In the genomic region with DNA sequence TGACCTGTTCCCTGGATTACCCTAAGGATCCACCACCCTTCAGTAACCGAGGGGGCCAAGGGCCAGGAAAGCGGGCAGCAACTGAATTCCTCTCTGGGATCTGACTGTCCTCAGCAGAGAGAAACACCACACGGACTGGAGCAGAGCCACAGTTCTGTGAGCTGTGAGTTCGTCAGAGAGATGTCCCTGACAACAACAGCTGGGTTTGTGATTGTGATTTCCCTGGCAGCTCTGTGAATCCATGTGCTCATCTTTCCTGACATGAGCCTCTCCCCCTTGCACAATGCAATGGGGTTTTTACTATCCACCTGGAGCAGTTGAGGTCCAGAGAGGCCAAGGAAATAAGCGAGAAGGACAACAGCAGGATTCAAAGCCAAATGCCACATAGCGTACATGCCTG, we compare ENCODE assay signal across 17 cellular contexts.
DNase-seq lines count a peak whose midpoint lies in the region; ATAC-seq and TF ChIP-seq lines count a peak whose summit lies in the region.
"Had no signal": no experiment of that assay in that cellular context is flagged by ENCODE, and none has a peak within 500 bp of the region (broad histone marks: within the 10 kb centered on the region; RNA-seq: fewer than 3 reads in every experiment).

No MANE protein-coding gene starts in this region.

- POLR2A ChIA-PET in AG04450 (lab: Yijun Ruan, JAX) = no interaction called here

- ATAC-seq in left cardiac atrium = no peak
- ATAC-seq in sciatic nerve = peak; percentile 9
- no peak for ATAC-seq in HG03457 (IDR thresholded peaks at IDR 0.05; ENCODE audit: unreplicated experiment)
- ATAC-seq: A549; activated CD4-positive, CD25-positive, alpha-beta regulatory T cell treated with anti-CD3 and anti-CD28 coated beads, Interleukin-2, amount 50 U/mL, for 24 hours; activated CD8-positive, alpha-beta memory T cell treated with anti-CD3 and anti-CD28 coated beads, Interleukin-2, amount 10 ng/mL, durations not matched to agents 7 days and 5 days had no signal

- H3K4me1 ChIP-seq in adipocyte (ENCODE audit: control insufficient read depth, insufficient read depth, low read length) = peaks cover 72% of the 10 kb centered on the region

- H3K4me3 ChIP-seq in AG04450 (ENCODE audit: low read depth, low read length) = no peak overlapping the region
- no peak overlapping the region for H3K4me3 ChIP-seq in adipocyte (ENCODE audit: low read length)
- H3K4me3 ChIP-seq: A549, smooth muscle cell had no signal

- no peaks in the 10 kb centered on the region for H3K36me3 ChIP-seq in adipocyte (ENCODE audit: control insufficient read depth, insufficient read depth, low read length, severe bottlenecking)

- H3K27me3 ChIP-seq in AG04450 (ENCODE audit: control insufficient read depth, insufficient read depth, low read length) (no peaks in the 10 kb centered on the region), adipocyte (replicated peaks; ENCODE audit: control insufficient read depth, insufficient read depth, low read length) (no peaks in the 10 kb centered on the region)

- intact Hi-C loops in left cardiac atrium (cut with DNase I) = no loop called here
- intact Hi-C loops in sciatic nerve (cut with DNase I) = no loop called here

- H3K9ac ChIP-seq in adipocyte (ENCODE audit: low read length) = peak overlapping the region; percentile 89

- H3K9me3 ChIP-seq in AG04450 (ENCODE audit: control insufficient read depth, insufficient read depth, low read length) = 0 out of 2 replicates have a peak, but pooled peaks cover 2% of the 10 kb centered on the region
- no peaks in the 10 kb centered on the region for H3K9me3 ChIP-seq in adipocyte (ENCODE audit: control insufficient read depth, low read length)

- H3K27ac ChIP-seq in AG04450 (ENCODE audit: low read depth, low read length) = peak overlapping the region; percentile 11
- H3K27ac ChIP-seq: A549 had no signal

- DNase-seq in AG04450 (ENCODE audit: low read depth, low spot score) = no peak
- no peak for DNase-seq in adipocyte (ENCODE audit: low read depth)
- DNase-seq in left cardiac atrium = peak; percentile 36
- DNase-seq in sciatic nerve (ENCODE audit: low spot score) = no peak
- no peak for DNase-seq in NCI-H2081 treated with DMSO at 0.1 percent for 48 hours (lab: John Stamatoyannopoulos, UW)
- DNase-seq in NCI-H1092 treated with DMSO at 0.1 percent for 48 hours (lab: John Stamatoyannopoulos, UW) = no peak
- DNase-seq in stimulated activated naive CD4-positive, alpha-beta T cell treated with Interleukin-2 at 50 U/mL for 16 hours (lab: John Stamatoyannopoulos, UW) = no peak
- DNase-seq: activated CD8-positive, alpha-beta memory T cell treated with anti-CD3 and anti-CD28 coated beads, Interleukin-2, amount 10 ng/mL, durations not matched to agents 7 days and 5 days; aorta; immature natural killer cell; Karpas-422; NCI-H1417 treated with DMSO at 0.1 percent for 48 hours; NCI-H2227 treated with DMSO at 0.1 percent for 48 hours had no signal

- no peak for TF ChIP-seq CTCF in AG04450 (IDR thresholded peaks at IDR 0.05; ENCODE audit: low read depth, low read length)

- CTCF ChIA-PET in AG04450 (lab: Charles Lee) = no interaction called here
